ENCODE assay signal across 19 cellular contexts in genomic region chr4:173146456-173146855, GRCh38. TPM values are rescaled to one million over a fixed set of nuclear protein-coding genes. Genes with fewer than 3 reads are reported as not detected.
DNase-seq lines count a peak whose midpoint lies in the region; ATAC-seq, FAIRE-seq and TF ChIP-seq lines count a peak whose summit lies in the region.
"Had no signal": no experiment of that assay in that cellular context is flagged by ENCODE, and none has a peak within 500 bp of the region (broad histone marks: within the 10 kb centered on the region; RNA-seq: fewer than 3 reads in every experiment).

No MANE protein-coding gene starts in this region.

- H3K27me3 ChIP-seq in bronchial epithelial cell (ENCODE audit: control insufficient read depth, insufficient read depth, low read length) (no peaks in the 10 kb centered on the region), GM23338 (ENCODE audit: insufficient read depth) (no peaks in the 10 kb centered on the region)
- H3K27me3 ChIP-seq: BLaER1 treated with 17β-estradiol and CSF1 and Interleukin-3, amounts not matched to agents 10 nM and 100 nM had no signal

- H3K36me3 ChIP-seq in bronchial epithelial cell (ENCODE audit: control insufficient read depth, insufficient read depth, low read length) = no peaks in the 10 kb centered on the region
- H3K36me3 ChIP-seq in GM23338 (ENCODE audit: insufficient read depth) = no peaks in the 10 kb centered on the region
- H3K36me3 ChIP-seq: BLaER1 treated with 17β-estradiol and CSF1 and Interleukin-3, amounts not matched to agents 10 nM and 100 nM had no signal

- H3K27ac ChIP-seq in GM23338 (ENCODE audit: low read depth) = no peak overlapping the region
- H3K27ac ChIP-seq: BLaER1 treated with 17β-estradiol and CSF1 and Interleukin-3, amounts not matched to agents 10 nM and 100 nM had no signal

- no peaks in the 10 kb centered on the region for H3F3A ChIP-seq in GM23338 (replicated peaks; ENCODE audit: low read depth)

- FAIRE-seq in bronchial epithelial cell (lab: Jason Lieb, UNC) = no peak
- FAIRE-seq: G401.6, GM12891, H1, HepG2 had no signal

- H3K9me3 Mint-ChIP-seq in GM23338 = no peaks in the 10 kb centered on the region
- H3K9me3 Mint-ChIP-seq: CD8-positive, alpha-beta T cell; H9; IgD-negative memory B cell had no signal

- H3K27ac Mint-ChIP-seq in GM23338 = no peak overlapping the region
- H3K27ac Mint-ChIP-seq: B cell; CD8-positive, alpha-beta T cell; H9; IgD-negative memory B cell had no signal

- H3K9me2 ChIP-seq in GM23338 (ENCODE audit: insufficient read depth) = no peaks in the 10 kb centered on the region

- H3K4me2 ChIP-seq in GM23338 = no peak overlapping the region
- H3K4me2 ChIP-seq: BLaER1 treated with 17β-estradiol and CSF1 and Interleukin-3, amounts not matched to agents 10 nM and 100 nM had no signal

- peak; percentile 9 for DNase-seq in NCI-H226
- DNase-seq in bronchial epithelial cell (ENCODE audit: low read depth) = peak; percentile 44
- peak; percentile 28 for DNase-seq in fibroblast of mammary gland (ENCODE audit: low read depth)
- DNase-seq in kidney tubule cell (ENCODE audit: low spot score) = peak; percentile 37
- DNase-seq in DMS153 treated with DMSO at 0.1 percent for 48 hours (lab: John Stamatoyannopoulos, UW; ENCODE audit: unreplicated experiment) = no peak
- no peak for DNase-seq in GM23338 (ENCODE audit: low spot score)
- DNase-seq: Calu3; CD8-positive, alpha-beta T cell; DMS 273 treated with DMSO at 0.1 percent for 48 hours; H9; KBM-7 had no signal

- H4K20me1 ChIP-seq in GM23338 (replicated peaks; ENCODE audit: insufficient read depth) = no peaks in the 10 kb centered on the region
- H4K20me1 ChIP-seq: BLaER1 treated with 17β-estradiol and CSF1 and Interleukin-3, amounts not matched to agents 10 nM and 100 nM had no signal

- no peak overlapping the region for H2AFZ ChIP-seq in GM23338

- no peak for TF ChIP-seq CTCF in bronchial epithelial cell (IDR thresholded peaks at IDR 0.05; ENCODE audit: insufficient read depth, low read length, severe bottlenecking)
- no peak for TF ChIP-seq CTCF in fibroblast of mammary gland (conservative IDR thresholded peaks at IDR 0.05; ENCODE audit: control insufficient read depth, insufficient read depth, low read depth, low read length)
- no peak for TF ChIP-seq CTCF in GM23338 (conservative IDR thresholded peaks at IDR 0.05; ENCODE audit: low read depth in 2 of 2)

- H3K79me2 ChIP-seq in GM23338 (replicated peaks; ENCODE audit: insufficient read depth) = no peaks in the 10 kb centered on the region

- H3K4me3 ChIP-seq in bronchial epithelial cell (ENCODE audit: low read depth, low read length) (no peak overlapping the region), fibroblast of mammary gland (ENCODE audit: control insufficient read depth, low read depth, low read length) (no peak overlapping the region), GM23338 (no peak overlapping the region)
- H3K4me3 ChIP-seq: BLaER1 treated with 17β-estradiol and CSF1 and Interleukin-3, amounts not matched to agents 10 nM and 100 nM had no signal

- no peaks in the 10 kb centered on the region for H3K4me1 ChIP-seq in GM23338 (ENCODE audit: insufficient read depth)

- H3K4me1 Mint-ChIP-seq in GM23338 = peaks cover 4% of the 10 kb centered on the region
- H3K4me1 Mint-ChIP-seq: B cell had no signal

- H3K27me3 Mint-ChIP-seq in GM23338 (ENCODE audit: insufficient read depth, low read depth, poor library complexity) = peaks cover 7% of the 10 kb centered on the region
- H3K27me3 Mint-ChIP-seq: B cell, IgD-negative memory B cell had no signal

- no peak for ATAC-seq in GM21529 (IDR thresholded peaks at IDR 0.05; ENCODE audit: unreplicated experiment)
- ATAC-seq in GM23338 = no peak
- ATAC-seq: CD8-positive, alpha-beta T cell; HepG2 had no signal

- H3K4me3 Mint-ChIP-seq in GM23338 = no peak overlapping the region
- H3K4me3 Mint-ChIP-seq: B cell; CD8-positive, alpha-beta T cell; H9; IgD-negative memory B cell had no signal

- H3K36me3 Mint-ChIP-seq in GM23338 (ENCODE audit: low read depth) = no peaks in the 10 kb centered on the region
- H3K36me3 Mint-ChIP-seq: CD8-positive, alpha-beta T cell had no signal

TF ChIP-seq in GM23338, 12 proteins besides CTCF, POLR2A, EP300 and RAD21 (continues in another document):
- TF ChIP-seq EZH2phosphoT487 (IDR thresholded peaks at IDR 0.05; ENCODE audit: unreplicated experiment) (no peak), ETS1 (IDR thresholded peaks at IDR 0.05) (no peak), ZNF114 (CRISPR knock-in tag; IDR thresholded peaks at IDR 0.05) (no peak), CREB1 (CRISPR knock-in tag; IDR thresholded peaks at IDR 0.05; ENCODE audit: low read depth) (no peak)
- TF ChIP-seq, protein P1, sequence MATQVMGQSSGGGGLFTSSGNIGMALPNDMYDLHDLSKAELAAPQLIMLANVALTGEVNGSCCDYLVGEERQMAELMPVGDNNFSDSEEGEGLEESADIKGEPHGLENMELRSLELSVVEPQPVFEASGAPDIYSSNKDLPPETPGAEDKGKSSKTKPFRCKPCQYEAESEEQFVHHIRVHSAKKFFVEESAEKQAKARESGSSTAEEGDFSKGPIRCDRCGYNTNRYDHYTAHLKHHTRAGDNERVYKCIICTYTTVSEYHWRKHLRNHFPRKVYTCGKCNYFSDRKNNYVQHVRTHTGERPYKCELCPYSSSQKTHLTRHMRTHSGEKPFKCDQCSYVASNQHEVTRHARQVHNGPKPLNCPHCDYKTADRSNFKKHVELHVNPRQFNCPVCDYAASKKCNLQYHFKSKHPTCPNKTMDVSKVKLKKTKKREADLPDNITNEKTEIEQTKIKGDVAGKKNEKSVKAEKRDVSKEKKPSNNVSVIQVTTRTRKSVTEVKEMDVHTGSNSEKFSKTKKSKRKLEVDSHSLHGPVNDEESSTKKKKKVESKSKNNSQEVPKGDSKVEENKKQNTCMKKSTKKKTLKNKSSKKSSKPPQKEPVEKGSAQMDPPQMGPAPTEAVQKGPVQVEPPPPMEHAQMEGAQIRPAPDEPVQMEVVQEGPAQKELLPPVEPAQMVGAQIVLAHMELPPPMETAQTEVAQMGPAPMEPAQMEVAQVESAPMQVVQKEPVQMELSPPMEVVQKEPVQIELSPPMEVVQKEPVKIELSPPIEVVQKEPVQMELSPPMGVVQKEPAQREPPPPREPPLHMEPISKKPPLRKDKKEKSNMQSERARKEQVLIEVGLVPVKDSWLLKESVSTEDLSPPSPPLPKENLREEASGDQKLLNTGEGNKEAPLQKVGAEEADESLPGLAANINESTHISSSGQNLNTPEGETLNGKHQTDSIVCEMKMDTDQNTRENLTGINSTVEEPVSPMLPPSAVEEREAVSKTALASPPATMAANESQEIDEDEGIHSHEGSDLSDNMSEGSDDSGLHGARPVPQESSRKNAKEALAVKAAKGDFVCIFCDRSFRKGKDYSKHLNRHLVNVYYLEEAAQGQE (IDR thresholded peaks at IDR 0.05; ENCODE audit: unreplicated experiment) = no peak

RNA-seq across cellular contexts. Expression of gene GALNT7, which starts 22.2 kb away (rescaled TPM):
- 24.7 and 37.1 TPM in 2 replicates for total RNA-seq in bronchial epithelial cell
- total RNA-seq in GM23338 (2014; rRNA removed; shearing (Covaris generic)) = 64.2 and 72.2 TPM in 2 replicates
- polyA plus RNA-seq in GM23338 (2016; fragmentation: Nextera tagmentation; extraction: Ambion mirVana) = 28.9 and 31.8 TPM in 2 replicates

Comparison
In these comparisons a context has a peak if more than half of its experiments do, and no peak if none do; other contexts are left out.
1. DNase-seq: peak in NCI-H226 (single experiment), bronchial epithelial cell (single experiment), fibroblast of mammary gland (single experiment) and kidney tubule cell (single experiment); none in DMS153 treated with DMSO at 0.1 percent for 48 hours (single experiment) and GM23338 (single experiment).